26 cellular contexts compared by ENCODE assay signal in genomic region chr19:17764348-17764747, GRCh38. TPM values are rescaled to one million over a fixed set of nuclear protein-coding genes. Genes with fewer than 3 reads are reported as not detected.
"Had no signal": no experiment of that assay in that cellular context is flagged by ENCODE, and none has a peak within 500 bp of the region (broad histone marks: within the 10 kb centered on the region; RNA-seq: fewer than 3 reads in every experiment).

No MANE protein-coding gene starts in this region.

- H3K9me3 ChIP-seq: adrenal gland, ascending aorta, esophagus muscularis mucosa, lower lobe of right lung, thyroid gland, upper lobe of right lung had no signal

- H3K27me3 Mint-ChIP-seq: activated naive CD8-positive, alpha-beta T cell; activated T-cell treated with anti-CD3 and anti-CD28 coated beads, Interleukin-2, amount 50 U/mL, for 24 hours; activated T-helper 17 cell treated with anti-CD3 and anti-CD28 coated beads, Interleukin-2, amount 50 U/mL, for 72 hours; stimulated activated naive CD8-positive, alpha-beta T cell treated with anti-CD3 and anti-CD28 coated beads, Interleukin-15, Interleukin-2, amounts not matched to agents 100 ng/mL and 50 ng/mL, for 24 hours had no signal

- H3K36me3 ChIP-seq: adrenal gland, ascending aorta, brain microvascular endothelial cell, esophagus muscularis mucosa, lower lobe of right lung, thyroid gland, upper lobe of right lung had no signal

- H3K36me3 Mint-ChIP-seq: mesothelial cell of epicardium had no signal

- H3K4me2 ChIP-seq: hepatocyte had no signal

- H3K4me3 Mint-ChIP-seq: activated naive CD8-positive, alpha-beta T cell; activated T-cell treated with anti-CD3 and anti-CD28 coated beads, Interleukin-2, amount 50 U/mL, for 24 hours; activated T-helper 17 cell treated with anti-CD3 and anti-CD28 coated beads, Interleukin-2, amount 50 U/mL, for 72 hours; mesothelial cell of epicardium; stimulated activated naive CD8-positive, alpha-beta T cell treated with anti-CD3 and anti-CD28 coated beads, Interleukin-15, Interleukin-2, amounts not matched to agents 100 ng/mL and 50 ng/mL, for 24 hours had no signal

- DNase-seq: activated CD4-positive, alpha-beta T cell treated with anti-CD3 and anti-CD28 coated beads for 1 hour; activated naive CD4-positive, alpha-beta T cell; activated T-cell treated with anti-CD3 and anti-CD28 coated beads, Interleukin-2, amount 50 U/mL, for 24 hours; brain microvascular endothelial cell; glutamatergic neuron; immature natural killer cell; nephron progenitor cell; occipital lobe; retina; stimulated activated CD4-positive, alpha-beta T cell treated with anti-CD3 and anti-CD28 coated beads, Interleukin-4, amount 100 ng/mL, for 24 hours; T-helper 9 cell had no signal

- H2AFZ ChIP-seq: hepatocyte had no signal

- H3K4me1 Mint-ChIP-seq: activated T-helper 17 cell treated with anti-CD3 and anti-CD28 coated beads, Interleukin-2, amount 50 U/mL, for 72 hours had no signal

- H3K9me3 Mint-ChIP-seq: activated T-cell treated with anti-CD3 and anti-CD28 coated beads, Interleukin-2, amount 50 U/mL, for 24 hours; activated T-helper 17 cell treated with anti-CD3 and anti-CD28 coated beads, Interleukin-2, amount 50 U/mL, for 72 hours; immature natural killer cell; mesothelial cell of epicardium; nephron progenitor cell; stimulated activated naive CD8-positive, alpha-beta T cell treated with anti-CD3 and anti-CD28 coated beads, Interleukin-15, Interleukin-2, amounts not matched to agents 100 ng/mL and 50 ng/mL, for 24 hours had no signal

- H3K27me3 ChIP-seq: adrenal gland, ascending aorta, brain microvascular endothelial cell, hepatocyte, thyroid gland, upper lobe of right lung had no signal

- H3K79me2 ChIP-seq: hepatocyte had no signal

- H3K4me1 ChIP-seq: ascending aorta had no signal

- H3K27ac Mint-ChIP-seq: activated naive CD8-positive, alpha-beta T cell; mesothelial cell of epicardium; nephron progenitor cell had no signal

- H3K4me3 ChIP-seq: adrenal gland, ascending aorta, esophagus muscularis mucosa, hepatocyte, lower lobe of right lung, thyroid gland, upper lobe of right lung had no signal

- FAIRE-seq: frontal cortex had no signal

- H3K27ac ChIP-seq: adrenal gland, ascending aorta, brain microvascular endothelial cell, esophagus muscularis mucosa, hepatocyte, lower lobe of right lung, thyroid gland, upper lobe of right lung had no signal

RNA-seq across cellular contexts. Expression of gene FCHO1, which starts 13.1 kb away (rescaled TPM):
- total RNA-seq: ascending aorta had no signal

RNA-seq across cellular contexts. Expression of gene B3GNT3, which starts 30.6 kb away (rescaled TPM):
- total RNA-seq: frontal cortex, mesothelial cell of epicardium, occipital lobe had no signal
- polyA plus RNA-seq: immature natural killer cell had no signal

RNA-seq across cellular contexts. Expression of gene INSL3, which starts 57.0 kb away (rescaled TPM):
- total RNA-seq: ascending aorta, esophagus muscularis mucosa, frontal cortex, hepatocyte, kidney epithelial cell, left lobe of liver, lower lobe of right lung, occipital lobe, posterior vena cava, upper lobe of right lung had no signal
